In genomic region chr1:184387069-184387870, GRCh38 we compare ENCODE assay signal across 8 cellular contexts. TPM values are rescaled to one million over a fixed set of nuclear protein-coding genes. Genes with fewer than 3 reads are reported as not detected.
DNase-seq lines count a peak whose midpoint lies in the region; ATAC-seq and TF ChIP-seq lines count a peak whose summit lies in the region.

No MANE protein-coding gene starts in this region.

- H3K4me2 ChIP-seq in osteoblast (ENCODE audit: insufficient read depth, low read length): peak overlapping the region; percentile 78

- peak overlapping the region; percentile 70 for H3K27ac Mint-ChIP-seq in activated T-helper 2 cell treated with anti-CD3 and anti-CD28 coated beads, Interferon-gamma antibody, Interleukin-2, Interleukin-4, amounts not matched to agents 10 μg/mL and 5 μg/mL and 100 μg/mL, durations not matched to agents 14 hours and 24 hours and 36 hours

- peak overlapping the region; percentile 77 for H3K4me3 ChIP-seq in osteoblast (ENCODE audit: insufficient read depth, low read length)

- H3K9me3 Mint-ChIP-seq in activated T-helper 2 cell treated with anti-CD3 and anti-CD28 coated beads, Interferon-gamma antibody, Interleukin-2, Interleukin-4, amounts not matched to agents 10 μg/mL and 5 μg/mL and 100 μg/mL, durations not matched to agents 14 hours and 24 hours and 36 hours: no peaks in the 10 kb centered on the region

- H2AFZ ChIP-seq in osteoblast (ENCODE audit: low read length): peak overlapping the region; percentile 76

- H3K4me3 Mint-ChIP-seq in activated T-helper 2 cell treated with anti-CD3 and anti-CD28 coated beads, Interferon-gamma antibody, Interleukin-2, Interleukin-4, amounts not matched to agents 10 μg/mL and 5 μg/mL and 100 μg/mL, durations not matched to agents 14 hours and 24 hours and 36 hours (ENCODE audit: low read depth): peak overlapping the region; percentile 87

- H3K27me3 Mint-ChIP-seq in activated T-helper 2 cell treated with anti-CD3 and anti-CD28 coated beads, Interferon-gamma antibody, Interleukin-2, Interleukin-4, amounts not matched to agents 10 μg/mL and 5 μg/mL and 100 μg/mL, durations not matched to agents 14 hours and 24 hours and 36 hours (ENCODE audit: low read depth): peaks cover 73% of the 10 kb centered on the region

- H3K27me3 ChIP-seq in osteoblast (ENCODE audit: insufficient read depth, low read length): peaks cover 4% of the 10 kb centered on the region

- H3K36me3 Mint-ChIP-seq in activated T-helper 2 cell treated with anti-CD3 and anti-CD28 coated beads, Interferon-gamma antibody, Interleukin-2, Interleukin-4, amounts not matched to agents 10 μg/mL and 5 μg/mL and 100 μg/mL, durations not matched to agents 14 hours and 24 hours and 36 hours (ENCODE audit: low read depth): no peaks in the 10 kb centered on the region

- peaks cover 31% of the 10 kb centered on the region for H3K79me2 ChIP-seq in osteoblast (ENCODE audit: insufficient read depth, low read length)

- H3K4me1 ChIP-seq in osteoblast (ENCODE audit: insufficient read depth, low read length): peaks cover 12% of the 10 kb centered on the region

- peak overlapping the region; percentile 20 for H3K27ac ChIP-seq in osteoblast (ENCODE audit: low read depth, low read length)

- no peak for TF ChIP-seq CTCF in osteoblast (IDR thresholded peaks at IDR 0.05; ENCODE audit: extremely low read depth, low read depth, low read length)

- no peaks in the 10 kb centered on the region for H4K20me1 ChIP-seq in osteoblast (ENCODE audit: insufficient read depth, low read length)

- H3K4me1 Mint-ChIP-seq in activated T-helper 2 cell treated with anti-CD3 and anti-CD28 coated beads, Interferon-gamma antibody, Interleukin-2, Interleukin-4, amounts not matched to agents 10 μg/mL and 5 μg/mL and 100 μg/mL, durations not matched to agents 14 hours and 24 hours and 36 hours (ENCODE audit: low read depth): peaks cover 22% of the 10 kb centered on the region

- H3K9me3 ChIP-seq in osteoblast (ENCODE audit: low read depth, low read length): no peaks in the 10 kb centered on the region

- no peaks in the 10 kb centered on the region for H3K36me3 ChIP-seq in osteoblast (ENCODE audit: insufficient read depth, low read length)

- ATAC-seq in GM19452 (IDR thresholded peaks at IDR 0.05; ENCODE audit: unreplicated experiment): peak; percentile 52

- peak; percentile 48 for DNase-seq in AG20443 (ENCODE audit: low spot score)
- peak; percentile 64 for DNase-seq in NCI-H128 (lab: John Stamatoyannopoulos, UW; ENCODE audit: unreplicated experiment)
- peak; percentile 17 for DNase-seq in activated T-helper 2 cell treated with anti-CD3 and anti-CD28 coated beads, Interferon-gamma antibody, Interleukin-2, Interleukin-4, amounts not matched to agents 10 μg/mL and 5 μg/mL and 100 μg/mL, durations not matched to agents 14 hours and 24 hours and 36 hours (ENCODE audit: low spot score)
- peak; percentile 6 for DNase-seq in germinal center (ENCODE audit: low spot score)
- peak; percentile 78 for DNase-seq in osteoblast (ENCODE audit: insufficient read length, low spot score, missing footprints)
- no peak for DNase-seq in kidney glomerular epithelial cell (lab: John Stamatoyannopoulos, UW)
- no peak for DNase-seq in inferior parietal cortex (ENCODE audit: extremely low spot score)

- intact Hi-C loops in activated T-helper 2 cell treated with anti-CD3 and anti-CD28 coated beads, Interferon-gamma antibody, Interleukin-2, Interleukin-4, amounts not matched to agents 10 μg/mL and 5 μg/mL and 100 μg/mL, durations not matched to agents 14 hours and 24 hours and 36 hours (cut with micrococcal nuclease): loop anchor here (2.0 to 10.0 kb wide), 6 partner anchors 104 to 752 kb away; partner anchors contain the start of genes ARPC5, RNF2 and TSEN15

RNA-seq across cellular contexts. Expression of gene C1orf21, which starts 0.4 kb away (rescaled TPM):
- total RNA-seq in activated T-helper 2 cell treated with anti-CD3 and anti-CD28 coated beads, Interferon-gamma antibody, Interleukin-2, Interleukin-4, amounts not matched to agents 10 μg/mL and 5 μg/mL and 100 μg/mL, durations not matched to agents 14 hours and 24 hours and 36 hours: 3.4 and 4.2 TPM in 2 replicates
- total RNA-seq in osteoblast: 17.0 and 25.0 TPM in 2 replicates

Comparison
In these comparisons a context has a peak if more than half of its experiments do, and no peak if none do; other contexts are left out.
1. DNase-seq: peak in AG20443 (single experiment), NCI-H128 (single experiment), activated T-helper 2 cell treated with anti-CD3 and anti-CD28 coated beads, Interferon-gamma antibody, Interleukin-2, Interleukin-4, amounts not matched to agents 10 μg/mL and 5 μg/mL and 100 μg/mL, durations not matched to agents 14 hours and 24 hours and 36 hours (single experiment), germinal center (single experiment) and osteoblast (single experiment); none in kidney glomerular epithelial cell (single experiment) and inferior parietal cortex (single experiment).